Comparison of ENCODE assay signal across 26 cellular contexts in the genomic region with DNA sequence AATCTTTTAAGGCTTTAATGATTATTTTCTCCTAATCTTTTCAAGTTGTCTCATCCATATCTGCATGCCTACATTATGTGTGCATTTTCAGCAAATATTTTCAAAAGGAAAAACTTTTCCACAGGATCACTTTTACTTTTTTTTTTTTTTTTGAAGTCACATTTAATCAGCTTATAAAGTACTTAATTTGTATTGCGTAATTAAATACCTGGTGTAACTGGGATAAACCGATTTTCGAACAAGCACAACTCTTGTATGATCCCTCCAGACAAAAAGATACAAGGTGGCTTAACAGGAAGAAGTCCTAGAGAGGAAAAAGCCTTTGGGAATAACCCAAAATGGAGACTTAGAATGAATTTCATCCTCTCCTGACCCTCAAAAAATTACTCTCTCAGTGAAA. TPM values are rescaled to one million over a fixed set of nuclear protein-coding genes. Genes with fewer than 3 reads are reported as not detected.
"Had no signal": no experiment of that assay in that cellular context is flagged by ENCODE, and none has a peak within 500 bp of the region (broad histone marks: within the 10 kb centered on the region; RNA-seq: fewer than 3 reads in every experiment).

No MANE protein-coding gene starts in this region.

- H3K36me3 ChIP-seq: adrenal gland, ascending aorta, brain microvascular endothelial cell, left ventricle myocardium inferior, neutrophil, ovary, prostate gland, upper lobe of left lung had no signal

- H3K27me3 Mint-ChIP-seq: activated CD4-positive, alpha-beta memory T cell treated with anti-CD3 and anti-CD28 coated beads for 36 hours; T-helper 17 cell had no signal

- H3K9me3 ChIP-seq: adrenal gland, ascending aorta, left ventricle myocardium inferior, neutrophil, ovary, prostate gland, upper lobe of left lung had no signal

- FAIRE-seq: colon, endothelial cell of umbilical vein, frontal cortex had no signal

- H3K4me3 ChIP-seq: adrenal gland, ascending aorta, left ventricle myocardium inferior, ovary, prostate gland, upper lobe of left lung had no signal

- H3K27ac Mint-ChIP-seq: activated CD4-positive, alpha-beta memory T cell treated with anti-CD3 and anti-CD28 coated beads for 36 hours; nephron; T-helper 17 cell had no signal

- H3K27me3 ChIP-seq: adrenal gland, ascending aorta, brain microvascular endothelial cell, neutrophil, ovary, upper lobe of left lung had no signal

- DNase-seq: activated CD4-positive, alpha-beta memory T cell treated with anti-CD3 and anti-CD28 coated beads for 36 hours; activated CD4-positive, alpha-beta T cell treated with anti-CD3 and anti-CD28 coated beads for 48 hours; activated naive CD4-positive, alpha-beta T cell treated with anti-CD3 and anti-CD28 coated beads, Interleukin-2, amount 50 U/mL, for 16 hours; activated T-cell treated with anti-CD3 and anti-CD28 coated beads, Interleukin-2, amount 50 U/mL, for 48 hours; adrenal gland; brain microvascular endothelial cell; central memory CD4-positive, alpha-beta T cell; effector memory CD4-positive, alpha-beta T cell; hippocampal formation; left ventricle myocardium inferior; midbrain; ovary; stimulated activated CD4-positive, alpha-beta T cell treated with anti-CD3 and anti-CD28 coated beads, Interleukin-4, amount 100 ng/mL, for 24 hours; stimulated activated naive CD8-positive, alpha-beta T cell treated with anti-CD3 and anti-CD28 coated beads, Interleukin-15, Interleukin-2, amounts not matched to agents 100 U/mL and 50 U/mL, for 24 hours; T-helper 17 cell; upper lobe of left lung had no signal

- H3K27ac ChIP-seq: adrenal gland, ascending aorta, brain microvascular endothelial cell, left ventricle myocardium inferior, neutrophil, ovary, prostate gland, upper lobe of left lung had no signal

- H3K4me3 Mint-ChIP-seq: activated CD4-positive, alpha-beta memory T cell treated with anti-CD3 and anti-CD28 coated beads for 36 hours; nephron; T-helper 17 cell had no signal

- H3K4me1 ChIP-seq: adrenal gland, ascending aorta, left ventricle myocardium inferior, prostate gland, upper lobe of left lung had no signal

- H3K9me3 Mint-ChIP-seq: nephron had no signal

RNA-seq across cellular contexts. Expression of gene ATP6V1G3, which starts 1.3 kb away (rescaled TPM):
- total RNA-seq: activated CD4-positive, alpha-beta memory T cell treated with anti-CD3 and anti-CD28 coated beads for 36 hours; adrenal gland; ascending aorta; dermis microvascular lymphatic vessel endothelial cell; endothelial cell of umbilical vein; esophagus mucosa; frontal cortex; left ventricle myocardium inferior; ovary; prostate gland; subcutaneous adipose tissue; T-helper 17 cell; upper lobe of left lung had no signal
- polyA plus RNA-seq: adrenal gland, endothelial cell of umbilical vein, ovary had no signal
